ENCODE assay signal across 29 cellular contexts in genomic region chr11:68878022-68878421, GRCh38.
"Had no signal": no experiment of that assay in that cellular context is flagged by ENCODE, and none has a peak within 500 bp of the region (broad histone marks: within the 10 kb centered on the region; RNA-seq: fewer than 3 reads in every experiment).

No MANE protein-coding gene starts in this region.

- ATAC-seq: activated CD4-positive, CD25-positive, alpha-beta regulatory T cell treated with anti-CD3 and anti-CD28 coated beads, Interleukin-2, amount 50 U/mL, for 24 hours; esophagus mucosa; heart left ventricle; naive thymus-derived CD4-positive, alpha-beta T cell; pancreas; psoas muscle; stimulated activated memory B cell treated with anti-CD40 and anti-IgM and Interleukin-4, amounts not matched to agents 10 μg/mL and 1 μg/mL and 100 μg/mL, for 72 hours; T-helper 17 cell had no signal

- H3K4me1 ChIP-seq: psoas muscle, suprapubic skin had no signal

- H3K9me3 ChIP-seq: ascending aorta, heart left ventricle, pancreas, psoas muscle, suprapubic skin, tibial artery had no signal

- H3K27ac ChIP-seq: ascending aorta, coronary artery, pancreas, psoas muscle, suprapubic skin, tibial artery, WERI-Rb-1 had no signal

- H3K27me3 ChIP-seq: ascending aorta, heart left ventricle, pancreas, suprapubic skin, tibial artery had no signal

- DNase-seq: activated CD4-positive, alpha-beta T cell treated with anti-CD3 and anti-CD28 coated beads for 48 hours; activated CD4-positive, alpha-beta T cell treated with anti-CD3 and anti-CD28 coated beads, Interleukin-2, amount 50 U/mL, for 48 hours; activated CD8-positive, alpha-beta memory T cell treated with anti-CD3 and anti-CD28 coated beads, Interleukin-2, amount 50 U/mL, for 48 hours; activated gamma-delta T cell; activated naive CD4-positive, alpha-beta T cell treated with anti-CD3 and anti-CD28 coated beads, Interleukin-2, amount 10 ng/mL, durations not matched to agents 7 days and 5 days; activated naive CD8-positive, alpha-beta T cell treated with anti-CD3 and anti-CD28 coated beads, Interleukin-2, amount 10 ng/mL, durations not matched to agents 7 days and 5 days; activated T-cell treated with anti-CD3 and anti-CD28 coated beads, Interleukin-2, amount 50 U/mL, for 24 hours; foreskin fibroblast; heart left ventricle; islet precursor cell; midbrain; naive thymus-derived CD4-positive, alpha-beta T cell; nucleus accumbens; pancreas; psoas muscle; stimulated activated CD4-positive, alpha-beta T cell treated with anti-CD3 and anti-CD28 coated beads, Interleukin-1b, Interleukin-23, amount 100 ng/mL, for 48 hours; stimulated activated CD4-positive, alpha-beta T cell treated with anti-CD3 and anti-CD28 coated beads, Interleukin-4, amount 100 ng/mL, for 4 hours; stimulated activated CD8-positive, alpha-beta memory T cell treated with anti-CD3 and anti-CD28 coated beads, Interleukin-4, amount 100 ng/mL, for 48 hours; T-helper 17 cell; T1000; tibial artery; WERI-Rb-1 had no signal

- H3K4me2 ChIP-seq: smooth muscle cell had no signal

- H3K4me3 ChIP-seq: ascending aorta, coronary artery, heart left ventricle, pancreas, psoas muscle, smooth muscle cell, suprapubic skin, tibial artery had no signal

- H3K36me3 ChIP-seq: ascending aorta, heart left ventricle, pancreas, suprapubic skin, WERI-Rb-1 had no signal
